Comparison of ENCODE assay signal across 14 cellular contexts in the genomic region with DNA sequence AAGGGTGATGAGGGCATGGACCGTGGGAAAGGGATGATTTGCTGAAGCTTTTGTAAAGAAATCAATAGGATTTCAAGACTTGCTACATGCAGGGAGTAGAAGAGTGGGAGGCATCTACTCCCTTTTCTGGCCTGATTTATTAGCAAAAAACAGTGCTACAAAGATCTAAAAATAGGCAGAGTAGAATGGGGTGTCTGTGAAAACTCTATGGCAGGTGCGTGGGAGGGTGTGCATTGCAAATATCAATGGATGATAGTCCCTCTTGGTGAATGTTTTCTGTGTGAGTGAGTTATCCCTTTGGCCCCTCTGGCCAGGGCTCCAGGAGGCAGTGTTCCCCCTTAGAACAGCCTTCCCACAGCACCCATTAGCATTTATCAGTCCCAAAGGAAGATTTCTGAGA.
DNase-seq lines count a peak whose midpoint lies in the region; ATAC-seq and TF ChIP-seq lines count a peak whose summit lies in the region.
"Had no signal": no experiment of that assay in that cellular context is flagged by ENCODE, and none has a peak within 500 bp of the region (broad histone marks: within the 10 kb centered on the region; RNA-seq: fewer than 3 reads in every experiment).

No MANE protein-coding gene starts in this region.

- ATAC-seq in T-helper 17 cell (no peak), GM21717 (IDR thresholded peaks at IDR 0.05; ENCODE audit: unreplicated experiment) (no peak), GM21723 (IDR thresholded peaks at IDR 0.05; ENCODE audit: unreplicated experiment) (no peak), gastrocnemius medialis (no peak)
- ATAC-seq: effector memory CD8-positive, alpha-beta T cell had no signal

- no peaks in the 10 kb centered on the region for H3K27me3 ChIP-seq in skeletal muscle tissue (ENCODE audit: control insufficient read depth in 3 of 3, insufficient read depth in 3 of 3, low read length in 3 of 3)
- H3K27me3 ChIP-seq in gastrocnemius medialis, result no peaks in the 10 kb centered on the region

- H3K36me3 Mint-ChIP-seq in CD14-positive monocyte (no peaks in the 10 kb centered on the region), T-helper 17 cell (ENCODE audit: low read depth) (peaks cover 6% of the 10 kb centered on the region), immature natural killer cell (no peaks in the 10 kb centered on the region)
- no peaks in the 10 kb centered on the region for H3K36me3 Mint-ChIP-seq in activated T-cell treated with anti-CD3 and anti-CD28 coated beads, Interleukin-2, amount 50 U/mL, for 24 hours (ENCODE audit: low read depth)
- H3K36me3 Mint-ChIP-seq: activated naive CD4-positive, alpha-beta T cell treated with anti-CD3 and anti-CD28 coated beads, Interleukin-2, amount 50 U/mL, for 24 hours had no signal

- H3K4me1 ChIP-seq in skeletal muscle tissue (ENCODE audit: control insufficient read depth in 3 of 3, insufficient read depth in 3 of 3, low read length in 3 of 3) (peaks cover 10 to 18% (median 13%) of the 10 kb centered on the region in 3 donors), gastrocnemius medialis (peaks cover 0 to 8% of the 10 kb centered on the region in 2 donors)

- H3K36me3 ChIP-seq in skeletal muscle tissue (ENCODE audit: control insufficient read depth in 3 of 3, insufficient read depth in 3 of 3, low read length in 3 of 3) (peaks cover 0 to 2% (median 0%) of the 10 kb centered on the region in 3 donors), gastrocnemius medialis (no peaks in the 10 kb centered on the region)

- H3K27ac Mint-ChIP-seq in CD14-positive monocyte (peak overlapping the region in 3 of 7 donors; percentile 67 to 76 (median 75)), T-helper 17 cell (no peak overlapping the region), immature natural killer cell (peak overlapping the region in 2 of 6 donors; percentile 16 to 40)
- no peak overlapping the region for H3K27ac Mint-ChIP-seq in activated T-cell treated with anti-CD3 and anti-CD28 coated beads, Interleukin-2, amount 50 U/mL, for 24 hours
- H3K27ac Mint-ChIP-seq: activated naive CD4-positive, alpha-beta T cell treated with anti-CD3 and anti-CD28 coated beads, Interleukin-2, amount 50 U/mL, for 24 hours had no signal

- H3K4me3 Mint-ChIP-seq in CD14-positive monocyte, result peak overlapping the region; percentile 78 to 92
- peak overlapping the region; percentile 58 for H3K4me3 Mint-ChIP-seq in T-helper 17 cell
- peak overlapping the region; percentile 23 to 61 (median 45) for H3K4me3 Mint-ChIP-seq in immature natural killer cell
- H3K4me3 Mint-ChIP-seq in activated T-cell treated with anti-CD3 and anti-CD28 coated beads, Interleukin-2, amount 50 U/mL, for 24 hours, result no peak overlapping the region
- H3K4me3 Mint-ChIP-seq: activated naive CD4-positive, alpha-beta T cell treated with anti-CD3 and anti-CD28 coated beads, Interleukin-2, amount 50 U/mL, for 24 hours had no signal

- H3K4me1 Mint-ChIP-seq in CD14-positive monocyte (peaks cover 39% of the 10 kb centered on the region), T-helper 17 cell (peaks cover 13% of the 10 kb centered on the region), immature natural killer cell (peaks cover 16 to 20% of the 10 kb centered on the region in 2 donors)
- peaks cover 7% of the 10 kb centered on the region for H3K4me1 Mint-ChIP-seq in activated T-cell treated with anti-CD3 and anti-CD28 coated beads, Interleukin-2, amount 50 U/mL, for 24 hours (ENCODE audit: low read depth)

- H3K27ac ChIP-seq in skeletal muscle tissue (ENCODE audit: low read depth, low read length) (peak overlapping the region; percentile 53), gastrocnemius medialis (no peak overlapping the region)

- intact Hi-C loops in CD14-positive monocyte (cut with micrococcal nuclease), result no loop called here
- intact Hi-C loops in gastrocnemius medialis (cut with DNase I; ENCODE audit: low total_unique reads), result no loop called here

- in situ Hi-C loops in gastrocnemius medialis (cut with MboI; ENCODE audit: low sequenced_read_pairs in 4 of 4), result no loop called here

- no peaks in the 10 kb centered on the region for H3K9me3 ChIP-seq in T-helper 17 cell (ENCODE audit: control insufficient read depth, low read length, poor library complexity, severe bottlenecking)
- H3K9me3 ChIP-seq in skeletal muscle tissue (ENCODE audit: control insufficient read depth in 3 of 3, low read length in 3 of 3), result no peaks in the 10 kb centered on the region
- no peaks in the 10 kb centered on the region for H3K9me3 ChIP-seq in gastrocnemius medialis

- TF ChIP-seq POLR2A in gastrocnemius medialis (IDR thresholded peaks at IDR 0.05), result no peak

- H3K9me3 Mint-ChIP-seq in CD14-positive monocyte, result peaks cover 0 to 2% (median 0%) of the 10 kb centered on the region in 7 donors
- H3K9me3 Mint-ChIP-seq in immature natural killer cell, result no peaks in the 10 kb centered on the region
- H3K9me3 Mint-ChIP-seq in activated T-cell treated with anti-CD3 and anti-CD28 coated beads, Interleukin-2, amount 50 U/mL, for 24 hours, result no peaks in the 10 kb centered on the region
- H3K9me3 Mint-ChIP-seq: activated naive CD4-positive, alpha-beta T cell treated with anti-CD3 and anti-CD28 coated beads, Interleukin-2, amount 50 U/mL, for 24 hours; effector memory CD8-positive, alpha-beta T cell had no signal

- H3K27me3 Mint-ChIP-seq in CD14-positive monocyte (ENCODE audit: low read depth in 3 of 3) (no peaks in the 10 kb centered on the region), T-helper 17 cell (peaks cover 59% of the 10 kb centered on the region), immature natural killer cell (ENCODE audit: low read depth in 3 of 3) (peaks cover 2 to 3% (median 3%) of the 10 kb centered on the region in 3 donors)
- H3K27me3 Mint-ChIP-seq in activated T-cell treated with anti-CD3 and anti-CD28 coated beads, Interleukin-2, amount 50 U/mL, for 24 hours, result peaks cover 28% of the 10 kb centered on the region
- H3K27me3 Mint-ChIP-seq: activated naive CD4-positive, alpha-beta T cell treated with anti-CD3 and anti-CD28 coated beads, Interleukin-2, amount 50 U/mL, for 24 hours had no signal

- H3K9ac ChIP-seq in skeletal muscle tissue (ENCODE audit: low read depth in 1 of 3, low read length in 3 of 3), result no peak overlapping the region

- peak overlapping the region in 1 of 3 donors; percentile 59 for H3K4me3 ChIP-seq in skeletal muscle tissue (ENCODE audit: low read length in 3 of 3)
- H3K4me3 ChIP-seq in gastrocnemius medialis, result no peak overlapping the region

- DNase-seq in CD14-positive monocyte (ENCODE audit: low spot score) (no peak), T-helper 17 cell (no peak), immature natural killer cell (no peak), gastrocnemius medialis (no peak)
- no peak for DNase-seq in activated T-cell treated with anti-CD3 and anti-CD28 coated beads, Interleukin-2, amount 50 U/mL, for 24 hours
- DNase-seq: effector memory CD8-positive, alpha-beta T cell; GF-D8; NCI-H1930; NCI-H510A; stimulated activated naive CD4-positive, alpha-beta T cell had no signal

- no peak for TF ChIP-seq CTCF in CD14-positive monocyte (IDR thresholded peaks at IDR 0.05)
- no peak for TF ChIP-seq CTCF in gastrocnemius medialis (IDR thresholded peaks at IDR 0.05 in 4 of 5, conservative IDR thresholded peaks at IDR 0.05 in 1 of 5)
